ENCODE assay signal across 20 cellular contexts in the genomic region with DNA sequence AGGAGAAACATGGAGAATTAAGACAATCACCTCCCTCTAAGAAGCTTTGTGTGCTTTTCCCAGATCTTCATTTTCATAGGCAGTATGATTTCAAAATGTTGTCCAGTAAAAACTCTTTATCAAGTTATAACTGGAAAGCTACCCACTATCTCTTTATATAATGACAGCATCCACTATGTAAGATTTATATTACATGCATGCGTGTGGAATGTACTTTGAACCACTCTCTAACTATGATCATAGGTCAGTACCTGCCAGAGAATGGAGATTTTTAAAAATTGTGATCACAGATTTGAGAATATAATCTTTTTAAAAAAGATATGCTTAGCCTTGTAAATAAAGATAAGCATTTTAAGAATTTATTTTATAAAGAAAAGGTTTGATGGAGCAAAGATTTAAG. TPM values are rescaled to one million over a fixed set of nuclear protein-coding genes. Genes with fewer than 3 reads are reported as not detected.
DNase-seq lines count a peak whose midpoint lies in the region; ATAC-seq, FAIRE-seq and TF ChIP-seq lines count a peak whose summit lies in the region.
"Had no signal": no experiment of that assay in that cellular context is flagged by ENCODE, and none has a peak within 500 bp of the region (broad histone marks: within the 10 kb centered on the region; RNA-seq: fewer than 3 reads in every experiment).

No MANE protein-coding gene starts in this region.

- intact Hi-C loops in HepG2 (cut with micrococcal nuclease; ENCODE audit: unreplicated experiment) (no loop called here), colonic mucosa (cut with DNase I) (no loop called here), mucosa of descending colon (cut with DNase I, micrococcal nuclease) (no loop called here)

- H3K4me1 ChIP-seq in liver (ENCODE audit: control insufficient read depth in 4 of 4, insufficient read depth in 4 of 4, low read length in 3 of 4) (peaks cover 0 to 8% (median 4%) of the 10 kb centered on the region in 4 donors), HepG2 (ENCODE audit: insufficient read depth, low read length) (no peaks in the 10 kb centered on the region), colonic mucosa (no peaks in the 10 kb centered on the region), mucosa of descending colon (ENCODE audit: low read depth) (no peaks in the 10 kb centered on the region)
- H3K4me1 ChIP-seq: Caco-2 had no signal

- POLR2A ChIA-PET in HepG2 (lab: Yijun Ruan, JAX): no interaction called here

- TF ChIP-seq RAD21 in liver (IDR thresholded peaks at IDR 0.05): no peak
- TF ChIP-seq RAD21 in HepG2 (CRISPR knock-in tag; IDR thresholded peaks at IDR 0.05): no peak

- no TSS peak for BruUV-seq in HepG2 (replicated peaks; lab: Mats Ljungman, UMichigan)

- ATAC-seq in HepG2 (no peak), mucosa of descending colon (peak; percentile 80)
- ATAC-seq: A549, HCT116 had no signal

- no peak overlapping the region for H3K4me2 ChIP-seq in HepG2 (ENCODE audit: low read depth, low read length)
- H3K4me2 ChIP-seq: A549 had no signal

- H3K27me3 ChIP-seq in liver (ENCODE audit: control insufficient read depth in 4 of 4, insufficient read depth in 4 of 4, low read length in 3 of 4) (no peaks in the 10 kb centered on the region), HepG2 (ENCODE audit: control insufficient read depth in 1 of 2, insufficient read depth in 2 of 2, low read length in 2 of 2) (peaks cover 0 to 2% of the 10 kb centered on the region in 2 experiments; a peak in 2 of 5 replicates), colonic mucosa (no peaks in the 10 kb centered on the region)

- H3K9ac ChIP-seq in liver (ENCODE audit: low read depth in 1 of 2, low read length in 2 of 2) (no peak overlapping the region), HepG2 (ENCODE audit: insufficient read depth, low read depth, low read length) (no peak overlapping the region), colonic mucosa (ENCODE audit: low read depth in 2 of 2, low read length in 2 of 2) (no peak overlapping the region)

- H3K4me3 ChIP-seq in liver (ENCODE audit: low read depth in 1 of 3, low read length in 3 of 3): no peak overlapping the region
- no peak overlapping the region for H3K4me3 ChIP-seq in HepG2 (replicated peaks in 1 of 3; ENCODE audit: insufficient read depth in 1 of 3, low read depth in 2 of 3, low read length in 3 of 3)
- H3K4me3 ChIP-seq in colonic mucosa: no peak overlapping the region
- no peak overlapping the region for H3K4me3 ChIP-seq in mucosa of descending colon
- H3K4me3 ChIP-seq: A549 had no signal

- WGBS in liver: 31% methylated on average over 1 of the region's 1 CpG
- WGBS in HepG2 (ENCODE audit: low lambda C conversion rate): 82% methylated on average over 1 of the region's 1 CpG

- no peaks in the 10 kb centered on the region for H4K20me1 ChIP-seq in HepG2 (ENCODE audit: insufficient read depth, low read length)

- H3K27ac ChIP-seq in liver (ENCODE audit: low read depth in 1 of 2, low read length in 2 of 2) (no peak overlapping the region), HepG2 (ENCODE audit: extremely low read length, insufficient read depth, low read length) (no peak overlapping the region), colonic mucosa (peak overlapping the region; percentile 41)
- H3K27ac ChIP-seq: 22Rv1, A549, C4-2B had no signal

- in situ Hi-C loops in HepG2 (cut with HindIII; ENCODE audit: extremely low pct_ligation_motif_present, low pct_unique_long_range_greater_than_20kb): no loop called here

- H2AFZ ChIP-seq in HepG2 (ENCODE audit: low read length): no peak overlapping the region

- CTCF ChIA-PET in HepG2 (lab: Yijun Ruan, JAX; ENCODE audit: low intra/inter-chr PET ratio, low total read pairs): no interaction called here

- no peak for FAIRE-seq in HepG2 (lab: Jason Lieb, UNC)
- FAIRE-seq: A549, D721Med, G401.6, GM12891, GM18507 had no signal

- TF ChIP-seq EP300 in HepG2 (IDR thresholded peaks at IDR 0.05; ENCODE audit: low read depth in 2 of 2, low read length in 2 of 2) (no peak), HepG2 (CRISPR knock-in tag; IDR thresholded peaks at IDR 0.05; ENCODE audit: borderline replicate concordance) (no peak)

- no peaks in the 10 kb centered on the region for H3K79me2 ChIP-seq in HepG2 (ENCODE audit: insufficient read depth, low read length)

- no peak for TF ChIP-seq POLR2A in HepG2 (IDR thresholded peaks at IDR 0.05; ENCODE audit: insufficient read depth in 1 of 2, low read depth in 2 of 2, low read length in 2 of 2)

- no peak for TF ChIP-seq CTCF in liver (IDR thresholded peaks at IDR 0.05; ENCODE audit: low read depth, low read length, missing input control)
- TF ChIP-seq CTCF in HepG2 (CRISPR knock-in tag; IDR thresholded peaks at IDR 0.05): no peak
- no peak for TF ChIP-seq CTCF in colonic mucosa (IDR thresholded peaks at IDR 0.05)
- no peak for TF ChIP-seq CTCF in mucosa of descending colon (IDR thresholded peaks at IDR 0.05)

- no peaks in the 10 kb centered on the region for H3K9me3 ChIP-seq in liver (ENCODE audit: control insufficient read depth in 4 of 4, low read length in 3 of 4)
- no peaks in the 10 kb centered on the region for H3K9me3 ChIP-seq in HepG2 (ENCODE audit: low read length)
- no peaks in the 10 kb centered on the region for H3K9me3 ChIP-seq in colonic mucosa
- H3K9me3 ChIP-seq in mucosa of descending colon: no peaks in the 10 kb centered on the region
- H3K9me3 ChIP-seq: A549, Caco-2 had no signal

- H3K36me3 ChIP-seq in liver (ENCODE audit: control insufficient read depth in 4 of 4, insufficient read depth in 3 of 4, low read depth in 1 of 4, low read length in 3 of 4): peaks cover 0 to 2% (median 0%) of the 10 kb centered on the region in 4 donors
- no peaks in the 10 kb centered on the region for H3K36me3 ChIP-seq in HepG2 (replicated peaks in 1 of 2; ENCODE audit: control insufficient read depth in 1 of 2, insufficient read depth in 2 of 2, low read length in 2 of 2)
- no peaks in the 10 kb centered on the region for H3K36me3 ChIP-seq in colonic mucosa
- no peaks in the 10 kb centered on the region for H3K36me3 ChIP-seq in mucosa of descending colon (ENCODE audit: low read depth)

- DNase-seq in HepG2 (ENCODE audit: low spot score) (no peak), colonic mucosa (no peak), mucosa of descending colon (no peak), occipital lobe (lab: John Stamatoyannopoulos, UW) (no peak), cerebellar nuclear complex (lab: John Stamatoyannopoulos, UW) (no peak), NCI-H510A (lab: John Stamatoyannopoulos, UW) (no peak)
- DNase-seq: AML-193; Caco-2; CD4-positive, alpha-beta T cell; GOT3; H7 had no signal

TF ChIP-seq in liver, 16 proteins besides CTCF, POLR2A, EP300 and RAD21 (continues in another document):
- TF ChIP-seq NR2F2 (IDR thresholded peaks at IDR 0.05): no peak
- TF ChIP-seq HNF4G (IDR thresholded peaks at IDR 0.05): peak; percentile 32

TF ChIP-seq in HepG2, 621 proteins besides CTCF, POLR2A, EP300 and RAD21 (continues in another document):
- TF ChIP-seq, protein P1, sequence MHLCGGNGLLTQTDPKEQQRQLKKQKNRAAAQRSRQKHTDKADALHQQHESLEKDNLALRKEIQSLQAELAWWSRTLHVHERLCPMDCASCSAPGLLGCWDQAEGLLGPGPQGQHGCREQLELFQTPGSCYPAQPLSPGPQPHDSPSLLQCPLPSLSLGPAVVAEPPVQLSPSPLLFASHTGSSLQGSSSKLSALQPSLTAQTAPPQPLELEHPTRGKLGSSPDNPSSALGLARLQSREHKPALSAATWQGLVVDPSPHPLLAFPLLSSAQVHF (CRISPR knock-in tag; IDR thresholded peaks at IDR 0.05): no peak

RNA-seq across cellular contexts. Expression of a gene that starts 17.9 kb away (rescaled TPM):
- 10 to 100 TPM; 24.3 to 86.5 TPM for total RNA-seq in liver
- 10 to 100 TPM; 55.6 to 63.0 TPM for polyA plus RNA-seq in liver
- total RNA-seq in HepG2 (2016; rRNA removed; fragmentation: Illumina TruSeq; extraction: Trizol): 0.11 and 0.17 TPM in 2 replicates
- total RNA-seq in HepG2 (2016; cell fraction: cytosol; rRNA removed; fragmentation: Illumina TruSeq; extraction: Trizol; ENCODE audit: low read depth): not detected in 2 replicates
- total RNA-seq in HepG2 (2016; cell fraction: insoluble cytoplasmic fraction; rRNA removed; fragmentation: Illumina TruSeq; extraction: Trizol): 0.13 and 0.58 TPM in 2 replicates
- 0.09 and 0.17 TPM in 2 replicates for total RNA-seq in HepG2 (2016; cell fraction: membrane; rRNA removed; fragmentation: Illumina TruSeq; extraction: Trizol)
- total RNA-seq in HepG2 (2016; cell fraction: nucleus; rRNA removed; fragmentation: Illumina TruSeq; extraction: Trizol): 0.09 TPM in 2 replicates
- 0.12 and 0.21 TPM in 2 replicates for polyA plus RNA-seq in HepG2 (2011; rRNA removed)
- 0.11 and 0.22 TPM in 2 replicates for polyA plus RNA-seq in HepG2 (2011; cell fraction: cytosol; rRNA removed)
- polyA plus RNA-seq in HepG2 (2011; cell fraction: nucleus; rRNA removed): 0.11 and 0.14 TPM in 2 replicates
- 0.17 and 0.24 TPM in 2 replicates for polyA plus RNA-seq in HepG2 (2012)
- 0.09 and 0.28 TPM in 2 replicates for polyA plus RNA-seq in HepG2 (2016; cell fraction: cytosol; fragmentation: Illumina TruSeq; extraction: Trizol; ENCODE audit: low read depth)
- 0.20 and 0.27 TPM in 2 replicates for polyA plus RNA-seq in HepG2 (2016; cell fraction: insoluble cytoplasmic fraction; fragmentation: Illumina TruSeq; extraction: Trizol; ENCODE audit: low read depth)
- polyA plus RNA-seq in HepG2 (2016; cell fraction: membrane; fragmentation: Illumina TruSeq; extraction: Trizol; ENCODE audit: low read depth): 0.09 and 0.24 TPM in 2 replicates
- 0.19 and 0.27 TPM in 2 replicates for polyA plus RNA-seq in HepG2 (2016; cell fraction: nucleus; fragmentation: Illumina TruSeq; extraction: Trizol; ENCODE audit: insufficient read depth, low read depth)
- 6.3 TPM in 1 of 2 replicates, not detected in the other for polyA minus RNA-seq in HepG2 (2011; rRNA and poly(A)+ RNA removed; ENCODE audit: low replicate concordance)
- polyA minus RNA-seq in HepG2 (2011; cell fraction: cytosol; rRNA and poly(A)+ RNA removed): 0.10 and 2.5 TPM in 2 replicates
- 0.13 and 0.25 TPM in 2 replicates for polyA minus RNA-seq in HepG2 (2011; cell fraction: nucleus; rRNA and poly(A)+ RNA removed)
- total RNA-seq in colonic mucosa: 100 to 1,000 TPM; 279 to 310 TPM
- total RNA-seq in mucosa of descending colon: 100 to 1,000 TPM; 123 to 399 (median 147) TPM
- 3.1 TPM for total RNA-seq in occipital lobe
- total RNA-seq: CD4-positive, alpha-beta T cell had no signal
